1 cellular context compared by ENCODE assay signal in genomic region chr17:5444209-5444608, GRCh38.
TF ChIP-seq lines count a peak whose summit lies in the region.

No MANE protein-coding gene starts in this region.

TF ChIP-seq in GM23338, 12 proteins besides CTCF, POLR2A, EP300 and RAD21 (continued from another document):
- TF ChIP-seq ETS1 (IDR thresholded peaks at IDR 0.05) (no peak), EZH2phosphoT487 (IDR thresholded peaks at IDR 0.05; ENCODE audit: unreplicated experiment) (no peak), EZH2 (IDR thresholded peaks at IDR 0.05; ENCODE audit: low read depth, unreplicated experiment) (no peak), REST (IDR thresholded peaks at IDR 0.05; ENCODE audit: unreplicated experiment) (no peak), JUNB (IDR thresholded peaks at IDR 0.05; ENCODE audit: unreplicated experiment) (no peak), POLR2AphosphoS5 (IDR thresholded peaks at IDR 0.05; ENCODE audit: low read depth) (no peak), ZNF462 (CRISPR knock-in tag; IDR thresholded peaks at IDR 0.05) (no peak)
